ENCODE assay signal across 2 cellular contexts in the genomic region with DNA sequence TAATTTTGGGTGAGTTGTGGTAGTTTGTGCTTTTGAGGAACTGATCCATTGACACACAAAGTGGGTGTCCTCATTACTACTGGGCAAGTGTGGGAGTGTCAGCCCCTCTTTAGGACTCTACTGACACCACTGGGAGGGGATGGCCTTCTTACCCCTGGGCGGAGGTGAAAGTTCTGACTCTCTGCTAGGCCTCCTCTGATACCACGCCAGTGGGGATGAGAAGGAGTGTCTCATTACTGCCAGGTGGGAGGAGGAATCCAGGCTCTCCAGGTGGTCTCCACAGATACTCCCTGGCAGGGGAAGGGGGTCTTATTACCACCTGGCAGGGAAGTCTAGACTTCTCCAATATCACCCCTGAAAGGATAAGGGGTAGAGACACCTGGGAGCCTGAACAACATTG.
TF ChIP-seq lines count a peak whose summit lies in the region.

No MANE protein-coding gene starts in this region.

TF ChIP-seq in HepG2, 621 proteins besides CTCF, POLR2A, EP300 and RAD21:
- TF ChIP-seq FUBP1 (CRISPR knock-in tag; IDR thresholded peaks at IDR 0.05; ENCODE audit: borderline replicate concordance): no peak
- TF ChIP-seq ZNF484 (CRISPR knock-in tag; IDR thresholded peaks at IDR 0.05; ENCODE audit: borderline replicate concordance, low read depth): no peak
- TF ChIP-seq, protein P1, sequence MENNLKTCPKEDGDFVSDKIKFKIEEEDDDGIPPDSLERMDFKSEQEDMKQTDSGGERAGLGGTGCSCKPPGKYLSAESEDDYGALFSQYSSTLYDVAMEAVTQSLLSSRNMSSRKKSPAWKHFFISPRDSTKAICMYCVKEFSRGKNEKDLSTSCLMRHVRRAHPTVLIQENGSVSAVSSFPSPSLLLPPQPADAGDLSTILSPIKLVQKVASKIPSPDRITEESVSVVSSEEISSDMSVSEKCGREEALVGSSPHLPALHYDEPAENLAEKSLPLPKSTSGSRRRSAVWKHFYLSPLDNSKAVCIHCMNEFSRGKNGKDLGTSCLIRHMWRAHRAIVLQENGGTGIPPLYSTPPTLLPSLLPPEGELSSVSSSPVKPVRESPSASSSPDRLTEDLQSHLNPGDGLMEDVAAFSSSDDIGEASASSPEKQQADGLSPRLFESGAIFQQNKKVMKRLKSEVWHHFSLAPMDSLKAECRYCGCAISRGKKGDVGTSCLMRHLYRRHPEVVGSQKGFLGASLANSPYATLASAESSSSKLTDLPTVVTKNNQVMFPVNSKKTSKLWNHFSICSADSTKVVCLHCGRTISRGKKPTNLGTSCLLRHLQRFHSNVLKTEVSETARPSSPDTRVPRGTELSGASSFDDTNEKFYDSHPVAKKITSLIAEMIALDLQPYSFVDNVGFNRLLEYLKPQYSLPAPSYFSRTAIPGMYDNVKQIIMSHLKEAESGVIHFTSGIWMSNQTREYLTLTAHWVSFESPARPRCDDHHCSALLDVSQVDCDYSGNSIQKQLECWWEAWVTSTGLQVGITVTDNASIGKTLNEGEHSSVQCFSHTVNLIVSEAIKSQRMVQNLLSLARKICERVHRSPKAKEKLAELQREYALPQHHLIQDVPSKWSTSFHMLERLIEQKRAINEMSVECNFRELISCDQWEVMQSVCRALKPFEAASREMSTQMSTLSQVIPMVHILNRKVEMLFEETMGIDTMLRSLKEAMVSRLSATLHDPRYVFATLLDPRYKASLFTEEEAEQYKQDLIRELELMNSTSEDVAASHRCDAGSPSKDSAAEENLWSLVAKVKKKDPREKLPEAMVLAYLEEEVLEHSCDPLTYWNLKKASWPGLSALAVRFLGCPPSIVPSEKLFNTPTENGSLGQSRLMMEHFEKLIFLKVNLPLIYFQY (CRISPR knock-in tag; IDR thresholded peaks at IDR 0.05; ENCODE audit: borderline replicate concordance): no peak
- no peak for TF ChIP-seq ZNF614 (CRISPR knock-in tag; IDR thresholded peaks at IDR 0.05; ENCODE audit: borderline replicate concordance)
- TF ChIP-seq MEF2D (CRISPR knock-in tag; IDR thresholded peaks at IDR 0.05): no peak
- TF ChIP-seq ZNF354B (CRISPR knock-in tag; IDR thresholded peaks at IDR 0.05): no peak

TF ChIP-seq in K562, 482 proteins besides CTCF, POLR2A, EP300 and RAD21:
- no peak for TF ChIP-seq NFE2 (IDR thresholded peaks at IDR 0.05; ENCODE audit: low read depth)
- TF ChIP-seq UBTF (IDR thresholded peaks at IDR 0.05; ENCODE audit: borderline replicate concordance in 1 of 2, low read depth in 2 of 2, low read length in 2 of 2): no peak
